22 cellular contexts compared by ENCODE assay signal in the genomic region with DNA sequence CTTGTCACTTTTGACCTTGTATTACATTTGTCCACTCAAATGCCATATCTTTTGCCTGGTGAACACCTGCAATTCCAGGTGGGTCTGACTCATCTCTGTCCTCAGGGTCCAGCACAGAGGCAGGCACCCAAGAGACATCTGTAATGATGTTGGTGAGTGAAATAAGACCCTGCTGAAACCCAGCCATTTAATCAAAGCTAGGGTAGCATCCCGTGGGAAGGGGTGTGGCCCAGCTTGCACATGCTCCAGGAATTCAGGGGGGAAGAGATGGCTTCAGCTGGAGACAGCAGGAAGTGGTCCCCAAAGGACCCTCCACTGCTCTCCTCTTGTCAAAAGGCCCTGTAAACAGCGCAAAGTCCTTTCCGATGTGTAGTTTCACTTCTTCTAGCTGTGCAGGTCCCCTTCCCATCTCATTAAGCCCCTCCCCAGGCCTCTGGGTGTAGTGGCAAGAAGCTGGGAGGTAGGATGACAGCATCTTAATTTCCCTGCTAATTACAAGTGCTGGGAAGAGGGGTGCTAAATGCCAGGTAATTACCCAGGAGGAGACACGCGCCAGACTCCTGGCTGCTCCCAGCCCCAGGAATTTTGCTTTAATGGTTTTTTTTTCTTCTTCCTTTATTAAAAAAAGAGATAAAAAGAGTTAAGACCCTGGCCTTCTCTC. TPM values are rescaled to one million over a fixed set of nuclear protein-coding genes. Genes with fewer than 3 reads are reported as not detected.
DNase-seq lines count a peak whose midpoint lies in the region; ATAC-seq and TF ChIP-seq lines count a peak whose summit lies in the region.
"Had no signal": no experiment of that assay in that cellular context is flagged by ENCODE, and none has a peak within 500 bp of the region (broad histone marks: within the 10 kb centered on the region; RNA-seq: fewer than 3 reads in every experiment).

No MANE protein-coding gene starts in this region.

- H3K27ac ChIP-seq in smooth muscle cell (ENCODE audit: low read depth) = peak overlapping the region; percentile 47
- H3K27ac ChIP-seq: psoas muscle, transverse colon, WERI-Rb-1 had no signal

- no peaks in the 10 kb centered on the region for H3K9me3 ChIP-seq in smooth muscle cell (replicated peaks; ENCODE audit: low read depth)
- H3K9me3 ChIP-seq: esophagus squamous epithelium, psoas muscle, transverse colon had no signal

- H3K4me3 ChIP-seq in fibroblast of mammary gland (ENCODE audit: control insufficient read depth, low read depth, low read length) = no peak overlapping the region
- H3K4me3 ChIP-seq in smooth muscle cell = no peak overlapping the region
- H3K4me3 ChIP-seq: esophagus squamous epithelium, psoas muscle, transverse colon had no signal

- peaks cover 22% of the 10 kb centered on the region for H3K4me1 ChIP-seq in smooth muscle cell (ENCODE audit: low read depth)
- H3K4me1 ChIP-seq: psoas muscle had no signal

- DNase-seq in Daoy (ENCODE audit: low read depth) (peak; percentile 47), NCI-H69 (lab: John Stamatoyannopoulos, UW) (peak; percentile 75), fibroblast of mammary gland (ENCODE audit: low read depth) (peak; percentile 28), smooth muscle cell (lab: John Stamatoyannopoulos, UW; ENCODE audit: unreplicated experiment) (no peak)
- DNase-seq in activated CD4-positive, alpha-beta T cell treated with anti-CD3 and anti-CD28 coated beads for 4 hours = no peak
- DNase-seq in activated naive CD4-positive, alpha-beta T cell treated with anti-CD3 and anti-CD28 coated beads, Interleukin-2, amount 50 U/mL, for 16 hours = no peak
- DNase-seq: activated CD4-positive, alpha-beta T cell treated with anti-CD3 and anti-CD28 coated beads, Interleukin-2, amount 50 U/mL, for 48 hours; activated naive CD4-positive, alpha-beta T cell; activated T-cell treated with anti-CD3 and anti-CD28 coated beads for 4 hours; amygdala; esophagus squamous epithelium; HFFc6; NCI-H774; psoas muscle; stimulated activated CD4-positive, alpha-beta T cell treated with anti-CD3 and anti-CD28 coated beads, Interleukin-4, amount 100 ng/mL, for 1 hour; T-helper 2 cell; transverse colon; WERI-Rb-1 had no signal

- no peaks in the 10 kb centered on the region for H3K79me2 ChIP-seq in smooth muscle cell (ENCODE audit: low read depth)

- H3F3A ChIP-seq in smooth muscle cell (ENCODE audit: low read depth) = peaks cover 16% of the 10 kb centered on the region

- TF ChIP-seq CTCF in fibroblast of mammary gland (conservative IDR thresholded peaks at IDR 0.05; ENCODE audit: control insufficient read depth, insufficient read depth, low read depth, low read length) (no peak), smooth muscle cell (IDR thresholded peaks at IDR 0.05; ENCODE audit: borderline replicate concordance, insufficient read depth, poor library complexity, severe bottlenecking) (no peak)

- peak overlapping the region; percentile 26 for H3K4me2 ChIP-seq in smooth muscle cell

- no peaks in the 10 kb centered on the region for H3K36me3 ChIP-seq in smooth muscle cell (ENCODE audit: low read depth)
- H3K36me3 ChIP-seq: esophagus squamous epithelium, transverse colon, WERI-Rb-1 had no signal

- no peak for ATAC-seq in HG03439 (IDR thresholded peaks at IDR 0.05; ENCODE audit: unreplicated experiment)
- ATAC-seq: left lobe of liver, psoas muscle had no signal

- peaks cover 4% of the 10 kb centered on the region for H3K27me3 ChIP-seq in smooth muscle cell (ENCODE audit: low read depth)
- H3K27me3 ChIP-seq: transverse colon had no signal

- H2AFZ ChIP-seq in smooth muscle cell (ENCODE audit: low read depth) = no peak overlapping the region

- WGBS in smooth muscle cell (ENCODE audit: low lambda C conversion rate) = 66% methylated on average over 5 of the region's 5 CpGs

- no peaks in the 10 kb centered on the region for H4K20me1 ChIP-seq in smooth muscle cell (ENCODE audit: low read depth)

- no peak overlapping the region for H3K9ac ChIP-seq in smooth muscle cell (ENCODE audit: low read depth)

RNA-seq across cellular contexts. Expression of gene TRABD2B, which starts 54.4 kb away (rescaled TPM):
- not detected in 2 replicates for total RNA-seq in Daoy (2014; rRNA removed; shearing (Covaris generic))
- total RNA-seq in smooth muscle cell = 0.81 and 0.94 TPM in 2 replicates
- 4.8 and 4.9 TPM in 2 replicates for polyA plus RNA-seq in smooth muscle cell
- total RNA-seq: HFFc6, M059J, mononuclear cell had no signal

Comparison
In these comparisons a context has a peak if more than half of its experiments do, and no peak if none do; other contexts are left out.
1. DNase-seq: peak in Daoy (single experiment), NCI-H69 (single experiment) and fibroblast of mammary gland (single experiment); none in smooth muscle cell (single experiment), activated CD4-positive, alpha-beta T cell treated with anti-CD3 and anti-CD28 coated beads for 4 hours (0 of 2) and activated naive CD4-positive, alpha-beta T cell treated with anti-CD3 and anti-CD28 coated beads, Interleukin-2, amount 50 U/mL, for 16 hours (single experiment).